ENCODE assay signal across 1 cellular context in genomic region chr7:46759711-46760480, GRCh38.
TF ChIP-seq lines count a peak whose summit lies in the region.

No MANE protein-coding gene starts in this region.

TF ChIP-seq in IMR-90, 13 proteins besides CTCF, POLR2A, EP300 and RAD21:
- no peak for TF ChIP-seq CHD1 (IDR thresholded peaks at IDR 0.05; ENCODE audit: low read depth, low read length)
- TF ChIP-seq ELK1 (IDR thresholded peaks at IDR 0.05; ENCODE audit: borderline replicate concordance, low read depth, low read length), result no peak
- TF ChIP-seq CEBPB (IDR thresholded peaks at IDR 0.05; ENCODE audit: low read depth, low read length), result no peak
- TF ChIP-seq RFX5 (IDR thresholded peaks at IDR 0.05; ENCODE audit: low read depth, low read length), result no peak
- TF ChIP-seq RCOR1 (IDR thresholded peaks at IDR 0.05; ENCODE audit: insufficient replicate concordance, low read length), result no peak
- TF ChIP-seq USF2 (IDR thresholded peaks at IDR 0.05; ENCODE audit: low read depth, low read length), result no peak
- no peak for TF ChIP-seq SMC3 (IDR thresholded peaks at IDR 0.05; ENCODE audit: low read depth, low read length)
- TF ChIP-seq NFE2L2 (IDR thresholded peaks at IDR 0.05; ENCODE audit: low read depth, low read length), result no peak
- no peak for TF ChIP-seq FOS (IDR thresholded peaks at IDR 0.05; ENCODE audit: low read depth, low read length)
- TF ChIP-seq MXI1 (IDR thresholded peaks at IDR 0.05; ENCODE audit: borderline replicate concordance, low read depth, low read length), result no peak
- TF ChIP-seq MAZ (IDR thresholded peaks at IDR 0.05; ENCODE audit: borderline replicate concordance, low read depth, low read length), result no peak
- no peak for TF ChIP-seq MAFK (IDR thresholded peaks at IDR 0.05; ENCODE audit: low read depth, low read length)
- no peak for TF ChIP-seq BHLHE40 (IDR thresholded peaks at IDR 0.05; ENCODE audit: low read depth, low read length)
